1 cellular context compared by ENCODE assay signal in genomic region chrX:88886908-88887307, GRCh38.
A peak's percentile ranks its signal among the peaks of the same experiment; 100 is the strongest.
TF ChIP-seq lines count a peak whose summit lies in the region.

No MANE protein-coding gene starts in this region.

TF ChIP-seq in HepG2, 621 proteins besides CTCF, POLR2A, EP300 and RAD21 (continued from another document):
- TF ChIP-seq FOSL2 (CRISPR knock-in tag; IDR thresholded peaks at IDR 0.05) = peak; percentile 28; the same call in 1 of the 2 replicates
